In genomic region chr6:28914941-28915340, GRCh38 we compare ENCODE assay signal across 25 cellular contexts. TPM values are rescaled to one million over a fixed set of nuclear protein-coding genes. Genes with fewer than 3 reads are reported as not detected.
DNase-seq lines count a peak whose midpoint lies in the region; ATAC-seq, FAIRE-seq and TF ChIP-seq lines count a peak whose summit lies in the region.
"Had no signal": no experiment of that assay in that cellular context is flagged by ENCODE, and none has a peak within 500 bp of the region (broad histone marks: within the 10 kb centered on the region; RNA-seq: fewer than 3 reads in every experiment).

No MANE protein-coding gene starts in this region.

- H3K4me2 ChIP-seq in astrocyte (ENCODE audit: low read length) (no peak overlapping the region), fibroblast of lung (ENCODE audit: extremely low read depth, insufficient read depth, low read length) (no peak overlapping the region), HepG2 (ENCODE audit: low read depth, low read length) (no peak overlapping the region)
- H3K4me2 ChIP-seq: BLaER1 had no signal

- peaks cover 17% of the 10 kb centered on the region for H3K36me3 Mint-ChIP-seq in astrocyte (ENCODE audit: low read depth, unreplicated experiment)
- H3K36me3 Mint-ChIP-seq in natural killer cell treated with Interleukin-12 subunit alpha and Interleukin-12 subunit beta and Interleukin-15 and Interleukin-18, amount 100 ng/mL, for 72 hours: peaks cover 27% of the 10 kb centered on the region

- in situ Hi-C loops in Caki2 (cut with HindIII; ENCODE audit: low pct_unique_long_range_greater_than_20kb, low sequenced_read_pairs) (no loop called here), HepG2 (cut with HindIII; ENCODE audit: extremely low pct_ligation_motif_present, low pct_unique_long_range_greater_than_20kb) (no loop called here)

- H4K20me1 ChIP-seq in astrocyte (ENCODE audit: insufficient read depth, low read length) (peaks cover 56% of the 10 kb centered on the region), fibroblast of lung (ENCODE audit: control insufficient read depth, extremely low read depth, insufficient read depth, low read length) (no peaks in the 10 kb centered on the region), HepG2 (ENCODE audit: insufficient read depth, low read length) (peaks cover 15% of the 10 kb centered on the region; the same call in 1 of the 2 replicates)

- H3K4me3 Mint-ChIP-seq in astrocyte (ENCODE audit: unreplicated experiment): no peak overlapping the region
- no peak overlapping the region for H3K4me3 Mint-ChIP-seq in natural killer cell treated with Interleukin-12 subunit alpha and Interleukin-12 subunit beta and Interleukin-15 and Interleukin-18, amount 100 ng/mL, for 72 hours
- H3K4me3 Mint-ChIP-seq: B cell; CD4-positive, CD25-positive, alpha-beta regulatory T cell; CD8-positive, alpha-beta T cell had no signal

- H3K36me3 ChIP-seq in astrocyte (ENCODE audit: insufficient read depth, low read length): peaks cover 64% of the 10 kb centered on the region
- peaks cover 14% of the 10 kb centered on the region for H3K36me3 ChIP-seq in fibroblast of lung (ENCODE audit: control insufficient read depth, insufficient read depth, low read length)
- peaks cover 25 to 81% of the 10 kb centered on the region in 2 experiments for H3K36me3 ChIP-seq in HepG2 (replicated peaks in 1 of 2; ENCODE audit: control insufficient read depth in 1 of 2, insufficient read depth in 2 of 2, low read length in 2 of 2)

- H3K27me3 ChIP-seq in astrocyte (ENCODE audit: insufficient read depth, low read length): no peaks in the 10 kb centered on the region
- H3K27me3 ChIP-seq in fibroblast of lung (ENCODE audit: control insufficient read depth, insufficient read depth, low read length): no peaks in the 10 kb centered on the region
- no peaks in the 10 kb centered on the region for H3K27me3 ChIP-seq in HepG2 (ENCODE audit: control insufficient read depth in 1 of 2, insufficient read depth in 2 of 2, low read length in 2 of 2)
- H3K27me3 ChIP-seq: BLaER1 had no signal

- H3K4me1 ChIP-seq in astrocyte (ENCODE audit: insufficient read depth, low read length) (no peaks in the 10 kb centered on the region), fibroblast of lung (ENCODE audit: control insufficient read depth, extremely low read depth, insufficient read depth, low read length) (no peaks in the 10 kb centered on the region), HepG2 (ENCODE audit: insufficient read depth, low read length) (peaks cover 25% of the 10 kb centered on the region)
- H3K4me1 ChIP-seq: Caco-2 had no signal

- H3K9ac ChIP-seq in astrocyte (ENCODE audit: low read length) (no peak overlapping the region), fibroblast of lung (ENCODE audit: insufficient read depth, low read length) (no peak overlapping the region), HepG2 (ENCODE audit: insufficient read depth, low read depth, low read length) (no peak overlapping the region)
- H3K9ac ChIP-seq: BLaER1, GM23248 had no signal

- BruUV-seq in HepG2 (replicated peaks; lab: Mats Ljungman, UMichigan): no TSS peak

- H3K27ac Mint-ChIP-seq in astrocyte (ENCODE audit: unreplicated experiment): no peak overlapping the region
- H3K27ac Mint-ChIP-seq in natural killer cell treated with Interleukin-12 subunit alpha and Interleukin-12 subunit beta and Interleukin-15 and Interleukin-18, amount 100 ng/mL, for 72 hours: no peak overlapping the region
- H3K27ac Mint-ChIP-seq: B cell; CD4-positive, CD25-positive, alpha-beta regulatory T cell; CD8-positive, alpha-beta T cell had no signal

- H3K9me3 ChIP-seq in astrocyte (ENCODE audit: insufficient read depth, low read depth, low read length) (no peaks in the 10 kb centered on the region), fibroblast of lung (ENCODE audit: control insufficient read depth, insufficient read depth, low read depth, low read length) (no peaks in the 10 kb centered on the region), HepG2 (ENCODE audit: low read length) (no peaks in the 10 kb centered on the region)
- H3K9me3 ChIP-seq: BLaER1, Caco-2 had no signal

- H3K27ac ChIP-seq in astrocyte (ENCODE audit: low read depth, low read length) (no peak overlapping the region), fibroblast of lung (ENCODE audit: insufficient read depth, low read length) (no peak overlapping the region), HepG2 (ENCODE audit: extremely low read length, insufficient read depth, low read length) (no peak overlapping the region)
- H3K27ac ChIP-seq: 22Rv1, BLaER1, C4-2B, GM23248 had no signal

- FAIRE-seq in astrocyte (lab: Jason Lieb, UNC) (no peak), HepG2 (lab: Jason Lieb, UNC) (no peak)
- FAIRE-seq: A204.1, D721Med, GM12892, H1 had no signal

- WGBS in HepG2 (ENCODE audit: low lambda C conversion rate): 100% methylated on average over 2 of the region's 2 CpGs

- intact Hi-C loops in HepG2 (cut with micrococcal nuclease; ENCODE audit: unreplicated experiment): no loop called here

- TF ChIP-seq EP300 in HepG2 (IDR thresholded peaks at IDR 0.05; ENCODE audit: low read depth in 2 of 2, low read length in 2 of 2) (no peak), HepG2 (CRISPR knock-in tag; IDR thresholded peaks at IDR 0.05; ENCODE audit: borderline replicate concordance) (no peak)

- peaks cover 1% of the 10 kb centered on the region for H3K4me1 Mint-ChIP-seq in astrocyte (ENCODE audit: low read depth, unreplicated experiment)
- peaks cover 11 to 18% of the 10 kb centered on the region in 2 donors for H3K4me1 Mint-ChIP-seq in natural killer cell treated with Interleukin-12 subunit alpha and Interleukin-12 subunit beta and Interleukin-15 and Interleukin-18, amount 100 ng/mL, for 72 hours (ENCODE audit: low read depth in 2 of 2)

- no peak for TF ChIP-seq RAD21 in HepG2 (CRISPR knock-in tag; IDR thresholded peaks at IDR 0.05)

- POLR2A ChIA-PET in HepG2 (lab: Yijun Ruan, JAX): interaction anchor here (1.0 kb wide), 1 partner anchor 9 kb away, joined by 3 read pairs; the partner anchor contains the start of gene TRIM27
- POLR2A ChIA-PET in GM10248 (lab: Yijun Ruan, JAX): no interaction called here

- H3K9me3 Mint-ChIP-seq in astrocyte (ENCODE audit: unreplicated experiment): no peaks in the 10 kb centered on the region
- no peaks in the 10 kb centered on the region for H3K9me3 Mint-ChIP-seq in natural killer cell treated with Interleukin-12 subunit alpha and Interleukin-12 subunit beta and Interleukin-15 and Interleukin-18, amount 100 ng/mL, for 72 hours
- H3K9me3 Mint-ChIP-seq: CD4-positive, CD25-positive, alpha-beta regulatory T cell; CD8-positive, alpha-beta T cell had no signal

- TF ChIP-seq POLR2A in HepG2 (IDR thresholded peaks at IDR 0.05; ENCODE audit: insufficient read depth in 1 of 2, low read depth in 2 of 2, low read length in 2 of 2): no peak

- H3K4me3 ChIP-seq in astrocyte (ENCODE audit: insufficient read depth, low read depth, low read length) (no peak overlapping the region), fibroblast of lung (replicated peaks in 1 of 4; ENCODE audit: control extremely low read depth in 1 of 4, insufficient read depth in 1 of 4, low read depth in 3 of 4, low read length in 4 of 4) (no peak overlapping the region), HepG2 (replicated peaks in 1 of 3; ENCODE audit: insufficient read depth in 1 of 3, low read depth in 2 of 3, low read length in 3 of 3) (no peak overlapping the region)
- H3K4me3 ChIP-seq: BLaER1, GM23248 had no signal

- H2AFZ ChIP-seq in astrocyte (ENCODE audit: low read depth, low read length): no peak overlapping the region
- no peak overlapping the region for H2AFZ ChIP-seq in fibroblast of lung (ENCODE audit: low read length)
- H2AFZ ChIP-seq in HepG2 (ENCODE audit: low read length): no peak overlapping the region
- H2AFZ ChIP-seq: GM23248 had no signal

- no peaks in the 10 kb centered on the region for H3K27me3 Mint-ChIP-seq in astrocyte (ENCODE audit: low read depth, unreplicated experiment)
- H3K27me3 Mint-ChIP-seq in natural killer cell treated with Interleukin-12 subunit alpha and Interleukin-12 subunit beta and Interleukin-15 and Interleukin-18, amount 100 ng/mL, for 72 hours: no peaks in the 10 kb centered on the region
- H3K27me3 Mint-ChIP-seq: B cell; CD4-positive, CD25-positive, alpha-beta regulatory T cell had no signal

- H3K79me2 ChIP-seq in astrocyte (ENCODE audit: insufficient read depth, low read length) (peaks cover 60% of the 10 kb centered on the region), fibroblast of lung (ENCODE audit: control insufficient read depth, insufficient read depth, low read length) (peaks cover 7% of the 10 kb centered on the region), HepG2 (ENCODE audit: insufficient read depth, low read length) (peaks cover 19% of the 10 kb centered on the region)

- TF ChIP-seq CTCF in astrocyte (IDR thresholded peaks at IDR 0.05; ENCODE audit: insufficient read depth, low read depth, low read length): no peak
- no peak for TF ChIP-seq CTCF in fibroblast of lung (conservative IDR thresholded peaks at IDR 0.05 in 1 of 2, IDR thresholded peaks at IDR 0.05 in 1 of 2; ENCODE audit: low read depth in 1 of 2, low read length in 2 of 2)
- TF ChIP-seq CTCF in HepG2 (CRISPR knock-in tag; IDR thresholded peaks at IDR 0.05): no peak
- TF ChIP-seq CTCF in GM10248 (IDR thresholded peaks at IDR 0.05; ENCODE audit: control extremely low read depth, extremely low read depth, low read depth, missing control alignments): no peak

- no peak for ATAC-seq in HepG2
- no peak for ATAC-seq in natural killer cell treated with Interleukin-12 subunit alpha and Interleukin-12 subunit beta and Interleukin-15 and Interleukin-18, amount 100 ng/mL, for 72 hours
- ATAC-seq: CD8-positive, alpha-beta T cell had no signal

- CTCF ChIA-PET in HepG2 (lab: Yijun Ruan, JAX; ENCODE audit: low intra/inter-chr PET ratio, low total read pairs) (no interaction called here), GM10248 (lab: Yijun Ruan, JAX) (interaction anchor here (1.8 kb wide), 1 partner anchor 16 kb away, joined by 5 read pairs; no protein-coding TSS in a partner anchor)

- peak; percentile 52 for DNase-seq in Caki2 (ENCODE audit: low read depth)
- DNase-seq in astrocyte (ENCODE audit: low read depth): peak; percentile 38
- peak; percentile 24 to 50 for DNase-seq in fibroblast of lung (ENCODE audit: low read depth in 2 of 2)
- no peak for DNase-seq in HepG2 (ENCODE audit: low spot score)
- DNase-seq in stimulated activated naive CD4-positive, alpha-beta T cell (lab: John Stamatoyannopoulos, UW): no peak
- no peak for DNase-seq in stimulated activated CD4-positive, alpha-beta T cell treated with anti-CD3 and anti-CD28 coated beads, Interleukin-15, amount 100 ng/mL, for 24 hours
- no peak for DNase-seq in natural killer cell treated with Interleukin-12 subunit alpha and Interleukin-12 subunit beta and Interleukin-15 and Interleukin-18, amount 100 ng/mL, for 72 hours (ENCODE audit: low spot score)
- no peak for DNase-seq in GM10248 (ENCODE audit: extremely low spot score)
- DNase-seq: Caco-2; CD4-positive, CD25-positive, alpha-beta regulatory T cell; CD8-positive, alpha-beta T cell; DMS 273 treated with DMSO at 0.1 percent for 48 hours; DMS79; GF-D8; GM23248; H7; HCEC 1CT had no signal

RNA-seq across cellular contexts. Expression of gene TRIM27, which starts 8.8 kb away (rescaled TPM):
- 144 and 159 TPM in 2 replicates for total RNA-seq in Caki2 (2014; rRNA removed; shearing (Covaris generic); ENCODE audit: low replicate concordance)
- 50.8 and 54.5 TPM in 2 replicates for total RNA-seq in astrocyte
- total RNA-seq in fibroblast of lung: 43.7 and 43.8 TPM in 2 replicates
- polyA plus RNA-seq in fibroblast of lung: 42.1 and 42.7 TPM in 2 replicates
- polyA plus RNA-seq in fibroblast of lung (2012): 28.5 and 33.6 TPM in 2 replicates
- polyA minus RNA-seq in fibroblast of lung (ENCODE audit: low replicate concordance): 17.3 and 28.3 TPM in 2 replicates
- 79.0 and 88.6 TPM in 2 replicates for total RNA-seq in HepG2 (2016; rRNA removed; fragmentation: Illumina TruSeq; extraction: Trizol)
- total RNA-seq in HepG2 (2016; cell fraction: cytosol; rRNA removed; fragmentation: Illumina TruSeq; extraction: Trizol; ENCODE audit: low read depth): 14.2 and 14.7 TPM in 2 replicates
- total RNA-seq in HepG2 (2016; cell fraction: insoluble cytoplasmic fraction; rRNA removed; fragmentation: Illumina TruSeq; extraction: Trizol): 82.1 and 84.2 TPM in 2 replicates
- total RNA-seq in HepG2 (2016; cell fraction: membrane; rRNA removed; fragmentation: Illumina TruSeq; extraction: Trizol): 35.6 and 36.2 TPM in 2 replicates
- 86.3 and 102 TPM in 2 replicates for total RNA-seq in HepG2 (2016; cell fraction: nucleus; rRNA removed; fragmentation: Illumina TruSeq; extraction: Trizol)
- 108 and 112 TPM in 2 replicates for polyA plus RNA-seq in HepG2 (2011; rRNA removed)
- 79.8 and 88.4 TPM in 2 replicates for polyA plus RNA-seq in HepG2 (2011; cell fraction: cytosol; rRNA removed)
- 158 and 172 TPM in 2 replicates for polyA plus RNA-seq in HepG2 (2011; cell fraction: nucleus; rRNA removed)
- polyA plus RNA-seq in HepG2 (2012): 57.6 and 68.7 TPM in 2 replicates
- 6.2 and 6.6 TPM in 2 replicates for polyA plus RNA-seq in HepG2 (2016; cell fraction: cytosol; fragmentation: Illumina TruSeq; extraction: Trizol; ENCODE audit: low read depth)
- polyA plus RNA-seq in HepG2 (2016; cell fraction: insoluble cytoplasmic fraction; fragmentation: Illumina TruSeq; extraction: Trizol; ENCODE audit: low read depth): 74.5 and 78.1 TPM in 2 replicates
- polyA plus RNA-seq in HepG2 (2016; cell fraction: membrane; fragmentation: Illumina TruSeq; extraction: Trizol; ENCODE audit: low read depth): 14.8 and 17.7 TPM in 2 replicates
- 88.3 and 97.6 TPM in 2 replicates for polyA plus RNA-seq in HepG2 (2016; cell fraction: nucleus; fragmentation: Illumina TruSeq; extraction: Trizol; ENCODE audit: insufficient read depth, low read depth)
- 155 and 156 TPM in 2 replicates for polyA minus RNA-seq in HepG2 (2011; rRNA and poly(A)+ RNA removed; ENCODE audit: low replicate concordance)
- 47.8 and 51.6 TPM in 2 replicates for polyA minus RNA-seq in HepG2 (2011; cell fraction: cytosol; rRNA and poly(A)+ RNA removed)
- 183 and 209 TPM in 2 replicates for polyA minus RNA-seq in HepG2 (2011; cell fraction: nucleus; rRNA and poly(A)+ RNA removed)
- 10 to 100 TPM; 49.1 to 74.0 TPM for total RNA-seq in natural killer cell treated with Interleukin-12 subunit alpha and Interleukin-12 subunit beta and Interleukin-15 and Interleukin-18, amount 100 ng/mL, for 72 hours

Comparison
In these comparisons a context has a peak if more than half of its experiments do, and no peak if none do; other contexts are left out.
1. DNase-seq: peak in Caki2 (single experiment), astrocyte (single experiment) and fibroblast of lung (2 of 2); none in HepG2 (single experiment), stimulated activated naive CD4-positive, alpha-beta T cell (0 of 6), stimulated activated CD4-positive, alpha-beta T cell treated with anti-CD3 and anti-CD28 coated beads, Interleukin-15, amount 100 ng/mL, for 24 hours (single experiment), natural killer cell treated with Interleukin-12 subunit alpha and Interleukin-12 subunit beta and Interleukin-15 and Interleukin-18, amount 100 ng/mL, for 72 hours (single experiment) and GM10248 (single experiment).